In the genomic region with DNA sequence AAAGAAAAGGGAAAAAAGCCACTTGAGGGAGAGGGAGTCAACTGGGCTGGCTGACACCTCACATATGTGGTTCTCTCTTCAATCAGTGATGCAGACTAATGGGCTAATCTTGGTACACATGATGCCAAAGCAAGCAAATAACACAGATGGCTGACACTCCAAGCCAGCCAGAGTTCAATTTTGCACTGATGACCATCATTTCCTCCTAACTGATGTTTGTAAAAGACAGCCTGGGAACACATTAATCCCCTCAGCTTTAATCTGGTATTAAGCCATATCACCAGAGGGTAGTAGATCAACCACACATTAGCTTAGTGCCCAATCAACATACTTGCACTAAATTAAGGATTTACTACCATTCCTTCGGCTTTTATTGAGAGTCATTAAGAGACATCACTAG, we compare ENCODE assay signal across 23 cellular contexts. TPM values are rescaled to one million over a fixed set of nuclear protein-coding genes. Genes with fewer than 3 reads are reported as not detected.
A peak's percentile ranks its signal among the peaks of the same experiment; 100 is the strongest.
DNase-seq lines count a peak whose midpoint lies in the region; FAIRE-seq and TF ChIP-seq lines count a peak whose summit lies in the region.
"Had no signal": no experiment of that assay in that cellular context is flagged by ENCODE, and none has a peak within 500 bp of the region (broad histone marks: within the 10 kb centered on the region; RNA-seq: fewer than 3 reads in every experiment).

No MANE protein-coding gene starts in this region.

- no peaks in the 10 kb centered on the region for H3K9me3 Mint-ChIP-seq in activated naive CD4-positive, alpha-beta T cell treated with anti-CD3 and anti-CD28 coated beads, Interleukin-2, amount 50 U/mL, for 24 hours

- H3K9ac ChIP-seq in keratinocyte (ENCODE audit: control insufficient read depth, extremely low read depth, insufficient read depth, low read length), result no peak overlapping the region

- H3K27me3 ChIP-seq in WERI-Rb-1 (ENCODE audit: insufficient read depth, low read depth, severe bottlenecking) (no peaks in the 10 kb centered on the region), keratinocyte (ENCODE audit: control insufficient read depth, extremely low read depth, insufficient read depth, low read length) (no peaks in the 10 kb centered on the region), Peyer's patch (no peaks in the 10 kb centered on the region), testis (no peaks in the 10 kb centered on the region)
- H3K27me3 ChIP-seq: colonic mucosa, stomach, upper lobe of left lung had no signal

- H3K4me1 ChIP-seq in keratinocyte (ENCODE audit: control insufficient read depth, extremely low read depth, insufficient read depth, low read length) (peaks cover 20% of the 10 kb centered on the region), urinary bladder (ENCODE audit: insufficient read depth) (no peaks in the 10 kb centered on the region), Peyer's patch (peaks cover 0 to 17% (median 6%) of the 10 kb centered on the region in 4 donors), testis (peaks cover 17% of the 10 kb centered on the region)

- no peak for DNase-seq in activated naive CD4-positive, alpha-beta T cell (lab: John Stamatoyannopoulos, UW)
- DNase-seq in WERI-Rb-1 (peak; percentile 90), keratinocyte (ENCODE audit: low read depth, low spot score) (no peak), Peyer's patch (no peak), testis (no peak), DMS53 treated with DMSO at 0.1 percent for 48 hours (lab: John Stamatoyannopoulos, UW; ENCODE audit: unreplicated experiment) (no peak)
- DNase-seq: activated CD4-positive, alpha-beta T cell treated with anti-CD3 and anti-CD28 coated beads, Interleukin-2, amount 50 U/mL, for 1 hour; activated effector memory CD4-positive, alpha-beta T cell treated with anti-CD3 and anti-CD28 coated beads, Interleukin-2, amount 50 U/mL, for 16 hours; colonic mucosa; COR-L47; GOT3; head of caudate nucleus; left colon; mesenchymal stem cell; NCI-H1436 treated with DMSO at 0.1 percent for 48 hours; right cardiac atrium; stomach; T-helper 17 cell; upper lobe of left lung had no signal

- no peak overlapping the region for H2AFZ ChIP-seq in keratinocyte (ENCODE audit: control insufficient read depth, low read length)

- WGBS in urinary bladder, result 27% methylated on average over 1 of the region's 1 CpG
- WGBS in testis, 2 donors, result 86 to 90% methylated on average over 1 of the region's 1 CpG

- H3K79me2 ChIP-seq in keratinocyte (ENCODE audit: control insufficient read depth, insufficient read depth, low read length), result peaks cover 36% of the 10 kb centered on the region

- H3K27me3 Mint-ChIP-seq in activated naive CD4-positive, alpha-beta T cell treated with anti-CD3 and anti-CD28 coated beads, Interleukin-2, amount 50 U/mL, for 24 hours, result no peaks in the 10 kb centered on the region
- H3K27me3 Mint-ChIP-seq: T-helper 17 cell had no signal

- H3K36me3 ChIP-seq in WERI-Rb-1, result peaks cover 42% of the 10 kb centered on the region
- H3K36me3 ChIP-seq in keratinocyte (ENCODE audit: control insufficient read depth in 2 of 2, extremely low read depth in 1 of 2, insufficient read depth in 2 of 2, low read length in 2 of 2), result peaks cover 14% of the 10 kb centered on the region in 2 experiments
- no peaks in the 10 kb centered on the region for H3K36me3 ChIP-seq in urinary bladder (ENCODE audit: insufficient read depth)
- peaks cover 0 to 36% (median 0%) of the 10 kb centered on the region in 3 donors for H3K36me3 ChIP-seq in Peyer's patch
- H3K36me3 ChIP-seq in testis (ENCODE audit: low read depth, missing control alignments), result no peaks in the 10 kb centered on the region

- no peaks in the 10 kb centered on the region for H3K9me1 ChIP-seq in keratinocyte (ENCODE audit: control insufficient read depth, extremely low read depth, insufficient read depth, low read length)

- H3K9me3 ChIP-seq in WERI-Rb-1 (ENCODE audit: severe bottlenecking) (no peaks in the 10 kb centered on the region), keratinocyte (ENCODE audit: control insufficient read depth, low read depth, low read length) (no peaks in the 10 kb centered on the region), Peyer's patch (no peaks in the 10 kb centered on the region), testis (no peaks in the 10 kb centered on the region)
- H3K9me3 ChIP-seq: A549, colonic mucosa, stomach, upper lobe of left lung had no signal

- peak overlapping the region; percentile 46 for H3K27ac Mint-ChIP-seq in activated naive CD4-positive, alpha-beta T cell treated with anti-CD3 and anti-CD28 coated beads, Interleukin-2, amount 50 U/mL, for 24 hours
- H3K27ac Mint-ChIP-seq: T-helper 17 cell had no signal

- TF ChIP-seq POLR2A in Peyer's patch (IDR thresholded peaks at IDR 0.05), result no peak
- TF ChIP-seq POLR2A in testis (IDR thresholded peaks at IDR 0.05), result no peak

- H3K4me3 ChIP-seq in WERI-Rb-1 (ENCODE audit: low read depth, low read length), result no peak overlapping the region
- H3K4me3 ChIP-seq in keratinocyte (ENCODE audit: control insufficient read depth in 2 of 3, extremely low read depth in 1 of 3, insufficient read depth in 2 of 3, low read depth in 1 of 3, low read length in 3 of 3), result no peak overlapping the region
- no peak overlapping the region for H3K4me3 ChIP-seq in urinary bladder (ENCODE audit: low read depth, low read length)
- H3K4me3 ChIP-seq in Peyer's patch, result no peak overlapping the region
- no peak overlapping the region for H3K4me3 ChIP-seq in testis
- H3K4me3 ChIP-seq: A549, colonic mucosa, SK-N-MC, stomach, upper lobe of left lung had no signal

- peaks cover 42% of the 10 kb centered on the region for H3K4me1 Mint-ChIP-seq in activated naive CD4-positive, alpha-beta T cell treated with anti-CD3 and anti-CD28 coated beads, Interleukin-2, amount 50 U/mL, for 24 hours

- intact Hi-C loops in testis (cut with DNase I; ENCODE audit: low total_unique reads), result no loop called here

- no peak overlapping the region for H3K4me3 Mint-ChIP-seq in activated naive CD4-positive, alpha-beta T cell treated with anti-CD3 and anti-CD28 coated beads, Interleukin-2, amount 50 U/mL, for 24 hours
- H3K4me3 Mint-ChIP-seq: T-helper 17 cell had no signal

- no peak for FAIRE-seq in keratinocyte (lab: Jason Lieb, UNC)
- FAIRE-seq: A549 had no signal

- peaks cover 15% of the 10 kb centered on the region for H3K36me3 Mint-ChIP-seq in activated naive CD4-positive, alpha-beta T cell treated with anti-CD3 and anti-CD28 coated beads, Interleukin-2, amount 50 U/mL, for 24 hours

- dilution Hi-C loops in keratinocyte (cut with MboI; ENCODE audit: extremely low pct_ligation_motif_present, low sequenced_read_pairs), result no loop called here

- TF ChIP-seq CTCF in WERI-Rb-1 (IDR thresholded peaks at IDR 0.05; ENCODE audit: low read depth, low read length) (no peak), keratinocyte (optimal IDR thresholded peaks at IDR 0.05 in 1 of 3, IDR thresholded peaks at IDR 0.05 in 1 of 3, conservative IDR thresholded peaks at IDR 0.05 in 1 of 3; ENCODE audit: extremely low read depth in 1 of 3, insufficient read depth in 2 of 3, low read length in 3 of 3) (no peak), Peyer's patch (IDR thresholded peaks at IDR 0.05) (no peak), testis (IDR thresholded peaks at IDR 0.05) (no peak)

- H4K20me1 ChIP-seq in keratinocyte (ENCODE audit: control insufficient read depth, extremely low read depth, insufficient read depth, low read length), result no peaks in the 10 kb centered on the region

- H3K4me2 ChIP-seq in keratinocyte (ENCODE audit: control insufficient read depth, extremely low read depth, insufficient read depth, low read depth, low read length), result peak overlapping the region; percentile 32
- H3K4me2 ChIP-seq: A549 had no signal

- H3K27ac ChIP-seq in WERI-Rb-1, result peak overlapping the region; percentile 28
- peak overlapping the region; percentile 9 for H3K27ac ChIP-seq in keratinocyte (ENCODE audit: control insufficient read depth, insufficient read depth, low read length)
- peak overlapping the region; percentile 45 for H3K27ac ChIP-seq in urinary bladder (ENCODE audit: low read depth)
- H3K27ac ChIP-seq in Peyer's patch, result no peak overlapping the region
- no peak overlapping the region for H3K27ac ChIP-seq in testis
- H3K27ac ChIP-seq: A549, colonic mucosa, upper lobe of left lung had no signal

RNA-seq across cellular contexts. Expression of a gene that starts 2.8 kb away (rescaled TPM):
- polyA plus RNA-seq in keratinocyte (41.6 to 69.9 TPM (median 47.5 TPM) in 3 replicates), urinary bladder (44.4 TPM), testis (ENCODE audit: insufficient read depth, low read depth, low replicate concordance) (57.9 TPM)
- polyA plus RNA-seq in keratinocyte (2011; ENCODE audit: low read depth), result 133 TPM
- 41.1 and 47.4 TPM in 2 replicates for polyA plus RNA-seq in keratinocyte (2011; cell fraction: cytosol; rRNA removed)
- polyA plus RNA-seq in keratinocyte (2011; cell fraction: nucleus; rRNA removed), result 36.8 and 38.5 TPM in 2 replicates
- polyA plus RNA-seq in keratinocyte (2012; ENCODE audit: low replicate concordance), result 32.5 and 49.8 TPM in 2 replicates
- 19.4 to 22.3 TPM (median 21.5 TPM) in 3 replicates for polyA minus RNA-seq in keratinocyte
- 30.1 TPM for polyA minus RNA-seq in keratinocyte (2011; cell fraction: cytosol; rRNA and poly(A)+ RNA removed)
- 10.5 and 11.2 TPM in 2 replicates for polyA minus RNA-seq in keratinocyte (2011; cell fraction: nucleus; rRNA and poly(A)+ RNA removed)
- total RNA-seq in urinary bladder (32.1 TPM), Peyer's patch (10 to 100 TPM; 21.5 to 26.9 (median 24.4) TPM), testis (10 to 100 TPM; 31.9 to 42.7 TPM)

RNA-seq across cellular contexts. Expression of a gene that starts 11.1 kb away (rescaled TPM):
- polyA plus RNA-seq in keratinocyte (98.6 to 148 TPM (median 124 TPM) in 3 replicates), urinary bladder (22.1 TPM), testis (ENCODE audit: insufficient read depth, low read depth, low replicate concordance) (94.1 TPM)
- 40.9 TPM for polyA plus RNA-seq in keratinocyte (2011; ENCODE audit: low read depth)
- polyA plus RNA-seq in keratinocyte (2011; cell fraction: cytosol; rRNA removed), result 99.7 and 191 TPM in 2 replicates
- 285 and 289 TPM in 2 replicates for polyA plus RNA-seq in keratinocyte (2011; cell fraction: nucleus; rRNA removed)
- 45.5 and 51.0 TPM in 2 replicates for polyA plus RNA-seq in keratinocyte (2012; ENCODE audit: low replicate concordance)
- 191 to 227 TPM (median 226 TPM) in 3 replicates for polyA minus RNA-seq in keratinocyte
- polyA minus RNA-seq in keratinocyte (2011; cell fraction: cytosol; rRNA and poly(A)+ RNA removed), result 42.0 TPM
- polyA minus RNA-seq in keratinocyte (2011; cell fraction: nucleus; rRNA and poly(A)+ RNA removed), result 151 and 276 TPM in 2 replicates
- total RNA-seq in urinary bladder (77.0 TPM), Peyer's patch (100 to 1,000 TPM in 2 of 4 donors, 10 to 100 TPM in 2; 54.5 to 118 (median 97.6) TPM), testis (100 to 1,000 TPM; 168 to 234 TPM)

RNA-seq across cellular contexts. Expression of a gene that starts 11.4 kb away (rescaled TPM):
- polyA plus RNA-seq in keratinocyte, result 0.18 to 0.42 TPM (median 0.34 TPM) in 3 replicates
- not detected for polyA plus RNA-seq in keratinocyte (2011; ENCODE audit: low read depth)
- polyA plus RNA-seq in keratinocyte (2011; cell fraction: cytosol; rRNA removed), result 0.15 and 0.17 TPM in 2 replicates
- not detected in 2 replicates for polyA plus RNA-seq in keratinocyte (2011; cell fraction: nucleus; rRNA removed)
- polyA plus RNA-seq in keratinocyte (2012; ENCODE audit: low replicate concordance), result 0.24 TPM in 1 of 2 replicates, not detected in the other
- 0.49 TPM in 1 of 3 replicates, not detected in the others for polyA minus RNA-seq in keratinocyte
- not detected for polyA minus RNA-seq in keratinocyte (2011; cell fraction: cytosol; rRNA and poly(A)+ RNA removed)
- polyA minus RNA-seq in keratinocyte (2011; cell fraction: nucleus; rRNA and poly(A)+ RNA removed), result not detected in 2 replicates
- total RNA-seq in urinary bladder, result 2.3 TPM
- polyA plus RNA-seq in urinary bladder, result 0.76 TPM
- total RNA-seq in Peyer's patch, result 10 to 100 TPM in 1 of 4 donors, not detected in 3; 10.7 TPM
- total RNA-seq in testis, result not detected
- polyA plus RNA-seq in testis (ENCODE audit: insufficient read depth, low read depth, low replicate concordance), result 2.1 TPM
- total RNA-seq: right cardiac atrium, stomach had no signal

RNA-seq across cellular contexts. Expression of a gene that starts 21.3 kb away (rescaled TPM):
- polyA plus RNA-seq in keratinocyte (11.0 to 34.4 TPM (median 26.2 TPM) in 3 replicates), urinary bladder (49.5 TPM), testis (ENCODE audit: insufficient read depth, low read depth, low replicate concordance) (46.0 TPM)
- 32.6 TPM for polyA plus RNA-seq in keratinocyte (2011; ENCODE audit: low read depth)
- 22.8 and 25.1 TPM in 2 replicates for polyA plus RNA-seq in keratinocyte (2011; cell fraction: cytosol; rRNA removed)
- polyA plus RNA-seq in keratinocyte (2011; cell fraction: nucleus; rRNA removed), result 33.4 and 35.9 TPM in 2 replicates
- 44.4 and 44.9 TPM in 2 replicates for polyA plus RNA-seq in keratinocyte (2012; ENCODE audit: low replicate concordance)
- polyA minus RNA-seq in keratinocyte, result 7.4 to 17.6 TPM (median 10.6 TPM) in 3 replicates
- 10.9 TPM for polyA minus RNA-seq in keratinocyte (2011; cell fraction: cytosol; rRNA and poly(A)+ RNA removed)
- 4.7 and 5.0 TPM in 2 replicates for polyA minus RNA-seq in keratinocyte (2011; cell fraction: nucleus; rRNA and poly(A)+ RNA removed)
- total RNA-seq in urinary bladder (22.4 TPM), Peyer's patch (10 to 100 TPM; 16.1 to 48.9 (median 36.9) TPM), testis (10 to 100 TPM; 27.5 to 31.7 TPM)

RNA-seq across cellular contexts. Expression of a gene that starts 21.5 kb away (rescaled TPM):
- polyA plus RNA-seq in keratinocyte, result 3.6 to 5.6 TPM (median 4.4 TPM) in 3 replicates
- polyA plus RNA-seq in keratinocyte (2011; ENCODE audit: low read depth), result 1.7 TPM
- 3.2 and 4.0 TPM in 2 replicates for polyA plus RNA-seq in keratinocyte (2011; cell fraction: cytosol; rRNA removed)
- 9.5 and 10.2 TPM in 2 replicates for polyA plus RNA-seq in keratinocyte (2011; cell fraction: nucleus; rRNA removed)
- polyA plus RNA-seq in keratinocyte (2012; ENCODE audit: low replicate concordance), result 4.3 TPM in 2 replicates
- 0.98 to 5.7 TPM (median 3.6 TPM) in 3 replicates for polyA minus RNA-seq in keratinocyte
- polyA minus RNA-seq in keratinocyte (2011; cell fraction: cytosol; rRNA and poly(A)+ RNA removed), result 4.0 TPM
- polyA minus RNA-seq in keratinocyte (2011; cell fraction: nucleus; rRNA and poly(A)+ RNA removed), result 5.7 and 5.8 TPM in 2 replicates
- total RNA-seq in urinary bladder, result 6.8 TPM
- polyA plus RNA-seq in urinary bladder, result 14.0 TPM
- 10 to 100 TPM in 2 of 4 donors, 1 to 10 TPM in 2; 6.0 to 11.7 (median 10.2) TPM for total RNA-seq in Peyer's patch
- 10 to 100 TPM; 14.9 to 17.0 TPM for total RNA-seq in testis
- 9.5 TPM for polyA plus RNA-seq in testis (ENCODE audit: insufficient read depth, low read depth, low replicate concordance)

Comparison
In these comparisons a context has a peak if more than half of its experiments do, and no peak if none do; other contexts are left out.
1. H3K27ac ChIP-seq: peak in WERI-Rb-1 (single experiment), keratinocyte (single experiment) and urinary bladder (single experiment); none in Peyer's patch (0 of 4) and testis (0 of 2).